18 cellular contexts compared by ENCODE assay signal in the genomic region with DNA sequence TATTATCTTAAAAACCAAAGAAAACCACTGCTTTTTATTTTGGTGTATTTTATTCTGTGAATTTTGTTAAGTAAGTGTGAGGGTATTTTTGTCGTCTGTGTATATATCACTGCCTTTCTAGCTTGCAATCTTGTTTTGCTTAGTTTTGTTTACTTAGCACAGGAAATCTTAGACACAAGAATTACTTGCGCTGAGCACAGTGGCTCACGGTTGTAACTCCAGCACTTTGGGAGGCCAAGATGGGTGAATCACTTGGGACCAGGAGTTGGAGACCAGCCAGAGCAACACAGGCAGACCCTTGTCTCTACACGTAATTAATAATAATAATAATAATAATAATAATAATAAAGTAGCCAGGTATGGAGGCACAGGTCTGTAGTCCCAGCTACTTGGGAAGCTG.
DNase-seq lines count a peak whose midpoint lies in the region; ATAC-seq and TF ChIP-seq lines count a peak whose summit lies in the region.
"Had no signal": no experiment of that assay in that cellular context is flagged by ENCODE, and none has a peak within 500 bp of the region (broad histone marks: within the 10 kb centered on the region; RNA-seq: fewer than 3 reads in every experiment).

No MANE protein-coding gene starts in this region.

- POLR2A ChIA-PET in IMR-90 (lab: Charles Lee; ENCODE audit: unreplicated experiment), result no interaction called here

- H3K9me3 ChIP-seq in IMR-90 (ENCODE audit: control insufficient read depth, insufficient read depth, low read length) (no peaks in the 10 kb centered on the region), body of pancreas (no peaks in the 10 kb centered on the region)
- H3K9me3 ChIP-seq: MG63 had no signal

- H2BK15ac ChIP-seq in IMR-90 (ENCODE audit: low read depth, low read length), result no peak overlapping the region

- intact Hi-C loops in IMR-90 (cut with micrococcal nuclease) (loop anchor here (5.0 kb wide), 1 partner anchor 188 kb away; no protein-coding TSS in a partner anchor), body of pancreas (cut with DNase I) (no loop called here)

- in situ Hi-C loops in IMR-90 (cut with MboI; ENCODE audit: low sequenced_read_pairs) (no loop called here), brain microvascular endothelial cell (cut with HindIII; ENCODE audit: low pct_ligation_motif_present, low sequenced_read_pairs) (no loop called here), GM13976 (cut with MboI; ENCODE audit: low sequenced_read_pairs, unreplicated experiment) (no loop called here)

- no peak for TF ChIP-seq CTCF in IMR-90 (conservative IDR thresholded peaks at IDR 0.05; ENCODE audit: low read depth, low read length)
- no peak for TF ChIP-seq CTCF in brain microvascular endothelial cell (IDR thresholded peaks at IDR 0.05; ENCODE audit: low read depth, low read length, missing control alignments)
- TF ChIP-seq CTCF in GM13976 (IDR thresholded peaks at IDR 0.05; ENCODE audit: borderline replicate concordance, control extremely low read depth, extremely low read depth, insufficient read depth, missing control alignments), result no peak
- no peak for TF ChIP-seq CTCF in body of pancreas (IDR thresholded peaks at IDR 0.05)

- H2AK5ac ChIP-seq in IMR-90 (ENCODE audit: low read depth, low read length), result no peak overlapping the region

- H2BK120ac ChIP-seq in IMR-90 (ENCODE audit: low read depth, low read length), result no peak overlapping the region

- no peak overlapping the region for H2AK9ac ChIP-seq in IMR-90 (replicated peaks; ENCODE audit: low read depth, low read length, poor library complexity)

- no peak overlapping the region for H3K9ac ChIP-seq in IMR-90 (ENCODE audit: low read depth, low read length)
- H3K9ac ChIP-seq: KMS-11 had no signal

- H3K56ac ChIP-seq in IMR-90 (ENCODE audit: extremely low read depth, insufficient read depth, low read length), result no peak overlapping the region

- H3K9me1 ChIP-seq in IMR-90 (ENCODE audit: insufficient read depth, low read length), result peaks cover 20% of the 10 kb centered on the region

- no peak overlapping the region for H4K91ac ChIP-seq in IMR-90 (ENCODE audit: insufficient read depth, low read depth, low read length)

- H3K23ac ChIP-seq in IMR-90 (ENCODE audit: low read depth, low read length), result no peak overlapping the region

- no peaks in the 10 kb centered on the region for H4K20me1 ChIP-seq in IMR-90 (ENCODE audit: insufficient read depth, low read length)

- H3K4me3 ChIP-seq in IMR-90 (ENCODE audit: insufficient read depth, low read depth, low read length) (no peak overlapping the region), brain microvascular endothelial cell (ENCODE audit: low read depth, low read length) (no peak overlapping the region), body of pancreas (no peak overlapping the region)
- H3K4me3 ChIP-seq: MG63 had no signal

- H2BK5ac ChIP-seq in IMR-90 (ENCODE audit: low read depth, low read length, poor library complexity, severe bottlenecking), result no peak overlapping the region

- CTCF ChIA-PET in IMR-90 (lab: Yijun Ruan, JAX), result interaction anchor here (1.5 kb wide), 1 partner anchor 188 kb away, joined by 4 read pairs; no protein-coding TSS in a partner anchor

- dilution Hi-C loops in IMR-90 (cut with HindIII; ENCODE audit: low sequenced_read_pairs, unreplicated experiment), result no loop called here

- peaks cover 0 to 3% of the 10 kb centered on the region in 2 experiments; a peak in 1 of 4 replicates for H3K79me1 ChIP-seq in IMR-90 (ENCODE audit: low read depth in 1 of 2, low read length in 2 of 2)

- WGBS in IMR-90 (ENCODE audit: extremely low coverage in 2 of 2, insufficient read length in 1 of 2), 2 experiments, result no CpG with 5 or more reads among the region's 4 CpGs
- WGBS in body of pancreas, 2 donors, result 81 to 84% methylated on average over 4 of the region's 4 CpGs

- no peak overlapping the region for H4K5ac ChIP-seq in IMR-90 (ENCODE audit: low read depth, low read length)

- H3K27me3 ChIP-seq in IMR-90 (ENCODE audit: control insufficient read depth, insufficient read depth, low read length) (no peaks in the 10 kb centered on the region), brain microvascular endothelial cell (replicated peaks) (no peaks in the 10 kb centered on the region), body of pancreas (no peaks in the 10 kb centered on the region)
- H3K27me3 ChIP-seq: MG63 had no signal

- no peak overlapping the region for H2AFZ ChIP-seq in IMR-90 (replicated peaks; ENCODE audit: low read length, poor library complexity)

- no peak overlapping the region for H3K27ac ChIP-seq in IMR-90 (ENCODE audit: insufficient read depth, low read length)
- no peak overlapping the region for H3K27ac ChIP-seq in brain microvascular endothelial cell
- H3K27ac ChIP-seq in body of pancreas, result no peak overlapping the region
- H3K27ac ChIP-seq: KMS-11 had no signal

- peaks cover 67% of the 10 kb centered on the region for H3K36me3 ChIP-seq in IMR-90 (ENCODE audit: control insufficient read depth, insufficient read depth, low read length)
- H3K36me3 ChIP-seq in brain microvascular endothelial cell (replicated peaks), result peaks cover 88% of the 10 kb centered on the region
- H3K36me3 ChIP-seq in body of pancreas (replicated peaks in 1 of 2; ENCODE audit: insufficient read depth in 1 of 2, low read depth in 2 of 2), result no peaks in the 10 kb centered on the region
- H3K36me3 ChIP-seq: MG63 had no signal

- no TSS peak for BruUV-seq in IMR-90 (replicated peaks; lab: Mats Ljungman, UMichigan)

- H3K4me2 ChIP-seq in IMR-90 (ENCODE audit: low read depth, low read length), result no peak overlapping the region
- H3K4me2 ChIP-seq: KMS-11 had no signal

- TF ChIP-seq POLR2A in IMR-90 (IDR thresholded peaks at IDR 0.05; ENCODE audit: low read depth, low read length) (no peak), body of pancreas (IDR thresholded peaks at IDR 0.05) (no peak)

- TF ChIP-seq RAD21 in IMR-90 (IDR thresholded peaks at IDR 0.05; ENCODE audit: low read length), result no peak

- H2BK20ac ChIP-seq in IMR-90 (ENCODE audit: low read depth, low read length), result no peak overlapping the region

- H3K14ac ChIP-seq in IMR-90 (replicated peaks; ENCODE audit: low read depth, low read length), result no peak overlapping the region

- ATAC-seq in IMR-90 (ENCODE audit: low read depth) (peak; percentile 67), body of pancreas (no peak)
- ATAC-seq: CD8-positive, alpha-beta T cell; Panc1; SK-N-SH treated with all-trans-retinoic acid at 6 μM for 48 hours had no signal

- peak; percentile 73 for DNase-seq in IMR-90
- peak; percentile 35 for DNase-seq in brain microvascular endothelial cell
- peak; percentile 78 for DNase-seq in iris pigment epithelial cell (ENCODE audit: low read depth)
- DNase-seq in GM13976 (ENCODE audit: low spot score), result no peak
- DNase-seq in HPDE6-E6E7 (ENCODE audit: extremely low spot score), result no peak
- DNase-seq in NCI-H1417 treated with DMSO at 0.1 percent for 48 hours (lab: John Stamatoyannopoulos, UW), result no peak
- no peak for DNase-seq in body of pancreas
- DNase-seq: CD8-positive, alpha-beta T cell; DMS79 treated with DMSO at 0.1 percent for 48 hours; GF-D8; GOT3; MG63; NCI-H1092; NCI-H2227 treated with DMSO at 0.1 percent for 48 hours; NCI-H524 had no signal

- H3K4me1 ChIP-seq in IMR-90 (ENCODE audit: control insufficient read depth, insufficient read depth, low read length) (peaks cover 9% of the 10 kb centered on the region), body of pancreas (no peaks in the 10 kb centered on the region)

- H4K8ac ChIP-seq in IMR-90 (ENCODE audit: low read depth in 2 of 2, low read length in 2 of 2), result no peak overlapping the region

- no peak overlapping the region for H3K18ac ChIP-seq in IMR-90 (ENCODE audit: low read depth, low read length)

- H3K4ac ChIP-seq in IMR-90 (ENCODE audit: low read depth, low read length), result no peak overlapping the region

TF ChIP-seq in IMR-90, 13 proteins besides CTCF, POLR2A, EP300 and RAD21:
- TF ChIP-seq FOS (IDR thresholded peaks at IDR 0.05; ENCODE audit: low read depth, low read length), result no peak
- TF ChIP-seq MAFK (IDR thresholded peaks at IDR 0.05; ENCODE audit: low read depth, low read length), result no peak
- no peak for TF ChIP-seq CEBPB (IDR thresholded peaks at IDR 0.05; ENCODE audit: low read depth, low read length)
- no peak for TF ChIP-seq RCOR1 (IDR thresholded peaks at IDR 0.05; ENCODE audit: insufficient replicate concordance, low read length)
- TF ChIP-seq, protein P1, sequence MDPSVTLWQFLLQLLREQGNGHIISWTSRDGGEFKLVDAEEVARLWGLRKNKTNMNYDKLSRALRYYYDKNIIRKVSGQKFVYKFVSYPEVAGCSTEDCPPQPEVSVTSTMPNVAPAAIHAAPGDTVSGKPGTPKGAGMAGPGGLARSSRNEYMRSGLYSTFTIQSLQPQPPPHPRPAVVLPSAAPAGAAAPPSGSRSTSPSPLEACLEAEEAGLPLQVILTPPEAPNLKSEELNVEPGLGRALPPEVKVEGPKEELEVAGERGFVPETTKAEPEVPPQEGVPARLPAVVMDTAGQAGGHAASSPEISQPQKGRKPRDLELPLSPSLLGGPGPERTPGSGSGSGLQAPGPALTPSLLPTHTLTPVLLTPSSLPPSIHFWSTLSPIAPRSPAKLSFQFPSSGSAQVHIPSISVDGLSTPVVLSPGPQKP (IDR thresholded peaks at IDR 0.05; ENCODE audit: borderline replicate concordance, low read depth, low read length), result no peak
- no peak for TF ChIP-seq CHD1 (IDR thresholded peaks at IDR 0.05; ENCODE audit: low read depth, low read length)
- no peak for TF ChIP-seq NFE2L2 (IDR thresholded peaks at IDR 0.05; ENCODE audit: low read depth, low read length)
- no peak for TF ChIP-seq BHLHE40 (IDR thresholded peaks at IDR 0.05; ENCODE audit: low read depth, low read length)
- no peak for TF ChIP-seq RFX5 (IDR thresholded peaks at IDR 0.05; ENCODE audit: low read depth, low read length)
- no peak for TF ChIP-seq SMC3 (IDR thresholded peaks at IDR 0.05; ENCODE audit: low read depth, low read length)
- no peak for TF ChIP-seq MAZ (IDR thresholded peaks at IDR 0.05; ENCODE audit: borderline replicate concordance, low read depth, low read length)
- no peak for TF ChIP-seq MXI1 (IDR thresholded peaks at IDR 0.05; ENCODE audit: borderline replicate concordance, low read depth, low read length)

Comparison
In these comparisons a context has a peak if more than half of its experiments do, and no peak if none do; other contexts are left out.
1. DNase-seq: peak in IMR-90 (single experiment), brain microvascular endothelial cell (single experiment) and iris pigment epithelial cell (single experiment); none in GM13976 (single experiment), HPDE6-E6E7 (single experiment), NCI-H1417 treated with DMSO at 0.1 percent for 48 hours (single experiment) and body of pancreas (0 of 4).